Comparison of ENCODE assay signal across 15 cellular contexts in genomic region chr3:66823010-66823399, GRCh38.
DNase-seq lines count a peak whose midpoint lies in the region; ATAC-seq, FAIRE-seq and TF ChIP-seq lines count a peak whose summit lies in the region.
"Had no signal": no experiment of that assay in that cellular context is flagged by ENCODE, and none has a peak within 500 bp of the region (broad histone marks: within the 10 kb centered on the region; RNA-seq: fewer than 3 reads in every experiment).

No MANE protein-coding gene starts in this region.

- H3K9me3 ChIP-seq in body of pancreas: no peaks in the 10 kb centered on the region
- H3K9me3 ChIP-seq in right lobe of liver: no peaks in the 10 kb centered on the region
- no peaks in the 10 kb centered on the region for H3K9me3 ChIP-seq in upper lobe of right lung
- H3K9me3 ChIP-seq: SJSA1 had no signal

- no peaks in the 10 kb centered on the region for H3K36me3 ChIP-seq in body of pancreas (replicated peaks in 1 of 2; ENCODE audit: insufficient read depth in 1 of 2, low read depth in 2 of 2)
- H3K36me3 ChIP-seq in right lobe of liver: no peaks in the 10 kb centered on the region
- no peaks in the 10 kb centered on the region for H3K36me3 ChIP-seq in upper lobe of right lung
- H3K36me3 ChIP-seq: SJSA1 had no signal

- peaks cover 95% of the 10 kb centered on the region for H3K4me1 ChIP-seq in body of pancreas
- H3K4me1 ChIP-seq in right lobe of liver: peaks cover 0 to 95% (median 21%) of the 10 kb centered on the region in 4 donors
- H3K4me1 ChIP-seq in upper lobe of right lung: no peaks in the 10 kb centered on the region
- H3K4me1 ChIP-seq: SJSA1 had no signal

- DNase-seq in body of pancreas (peak; percentile 53 to 86 (median 64)), right lobe of liver (peak in 1 of 3 donors; percentile 62), upper lobe of right lung (no peak), Right ventricle myocardium inferior (ENCODE audit: missing footprints) (no peak), EL (no peak)
- no peak for DNase-seq in activated CD4-positive, alpha-beta T cell treated with anti-CD3 and anti-CD28 coated beads for 48 hours
- DNase-seq: DMS 273 treated with DMSO at 0.1 percent for 48 hours, NCI-H1436, Right ventricle myocardium superior had no signal

- H3K4me3 ChIP-seq in body of pancreas (no peak overlapping the region), right lobe of liver (no peak overlapping the region), upper lobe of right lung (no peak overlapping the region)
- H3K4me3 ChIP-seq: PC-9, SJSA1 had no signal

- 11 to 13% methylated on average over 1 of the region's 1 CpG for WGBS in body of pancreas, 2 donors
- WGBS in right lobe of liver (ENCODE audit: insufficient coverage, low coverage, low lambda C conversion rate, missing lambda C conversion rate): 29% methylated on average over 1 of the region's 1 CpG

- FAIRE-seq in islet of Langerhans (lab: Jason Lieb, UNC): peak; percentile 13

- intact Hi-C loops in body of pancreas (cut with DNase I): no loop called here
- intact Hi-C loops in right lobe of liver (cut with DNase I): no loop called here
- intact Hi-C loops in upper lobe of right lung (cut with DNase I): no loop called here
- intact Hi-C loops in Right ventricle myocardium inferior (cut with DNase I): no loop called here

- H3K27me3 ChIP-seq in body of pancreas (no peaks in the 10 kb centered on the region), right lobe of liver (no peaks in the 10 kb centered on the region), upper lobe of right lung (no peaks in the 10 kb centered on the region)
- H3K27me3 ChIP-seq: SJSA1 had no signal

- ATAC-seq in body of pancreas (peak; percentile 84), right lobe of liver (peak; percentile 53 to 76 (median 66)), upper lobe of right lung (peak; percentile 19), Right ventricle myocardium inferior (no peak), GM21447 (IDR thresholded peaks at IDR 0.05; ENCODE audit: unreplicated experiment) (no peak)

- TF ChIP-seq CTCF in body of pancreas (IDR thresholded peaks at IDR 0.05) (peak in 1 of 7 experiments; percentile 2), right lobe of liver (IDR thresholded peaks at IDR 0.05) (no peak), upper lobe of right lung (IDR thresholded peaks at IDR 0.05) (no peak)

- peak overlapping the region; percentile 52 to 85 (median 73) for H3K27ac ChIP-seq in body of pancreas
- peak overlapping the region; percentile 16 to 75 (median 38) for H3K27ac ChIP-seq in right lobe of liver
- H3K27ac ChIP-seq in upper lobe of right lung: no peak overlapping the region
- H3K27ac ChIP-seq: C4-2B, KMS-11, PC-9, SJSA1 had no signal

- TF ChIP-seq POLR2A in body of pancreas (IDR thresholded peaks at IDR 0.05): peak in 1 of 3 donors; percentile 5
- TF ChIP-seq POLR2A in right lobe of liver (IDR thresholded peaks at IDR 0.05): no peak

Comparison
In these comparisons a context has a peak if more than half of its experiments do, and no peak if none do; other contexts are left out.
1. ATAC-seq: peak in body of pancreas (single experiment), right lobe of liver (4 of 4) and upper lobe of right lung (single experiment); none in Right ventricle myocardium inferior (single experiment) and GM21447 (single experiment).
2. DNase-seq: peak in body of pancreas (4 of 4); none in upper lobe of right lung (single experiment), activated CD4-positive, alpha-beta T cell treated with anti-CD3 and anti-CD28 coated beads for 48 hours (single experiment), Right ventricle myocardium inferior (single experiment) and EL (single experiment).